Comparison of ENCODE assay signal across 20 cellular contexts in the genomic region with DNA sequence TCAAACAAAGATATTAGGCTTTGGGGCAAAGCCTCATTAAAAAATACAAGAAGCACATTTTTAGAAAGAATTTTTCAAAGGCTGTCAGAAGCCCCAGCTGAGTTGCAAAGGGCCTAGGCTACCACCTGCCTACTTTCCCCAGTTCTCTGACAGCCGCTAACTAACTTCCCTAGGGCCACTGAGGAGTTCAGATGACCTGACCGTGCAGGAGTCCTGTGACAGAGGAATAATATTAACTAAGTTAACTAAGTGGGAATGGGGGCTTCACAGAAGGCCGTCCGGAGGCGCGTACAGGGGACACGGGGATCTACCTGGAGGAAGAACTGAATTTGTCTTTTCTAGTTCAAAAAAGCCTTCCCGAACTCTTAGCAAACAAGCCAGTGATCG. TPM values are rescaled to one million over a fixed set of nuclear protein-coding genes. Genes with fewer than 3 reads are reported as not detected.
DNase-seq lines count a peak whose midpoint lies in the region; ATAC-seq and TF ChIP-seq lines count a peak whose summit lies in the region.
"Had no signal": no experiment of that assay in that cellular context is flagged by ENCODE, and none has a peak within 500 bp of the region (broad histone marks: within the 10 kb centered on the region; RNA-seq: fewer than 3 reads in every experiment).

No MANE protein-coding gene starts in this region.

- peaks cover 72% of the 10 kb centered on the region for H3K27me3 Mint-ChIP-seq in type B pancreatic cell

- H3K4me3 ChIP-seq in cardiac muscle cell = peak overlapping the region; percentile 36
- no peak overlapping the region for H3K4me3 ChIP-seq in heart left ventricle
- H3K4me3 ChIP-seq in foreskin fibroblast (ENCODE audit: low read depth in 1 of 2, low read length in 2 of 2) = peak overlapping the region; percentile 40 to 41
- peak overlapping the region; percentile 52 for H3K4me3 ChIP-seq in neural cell (ENCODE audit: low read length)

- H3K27ac ChIP-seq in cardiac muscle cell (no peak overlapping the region), heart left ventricle (no peak overlapping the region), neural cell (ENCODE audit: low read length) (no peak overlapping the region)
- H3K27ac ChIP-seq: sigmoid colon had no signal

- H4K20me1 ChIP-seq in neural cell (ENCODE audit: insufficient read depth) = no peaks in the 10 kb centered on the region

- DNase-seq in cardiac muscle cell (ENCODE audit: low read depth in 1 of 2, low spot score in 1 of 2) (no peak), heart left ventricle (no peak), foreskin fibroblast (no peak), type B pancreatic cell (ENCODE audit: extremely low spot score, unreplicated experiment) (no peak), mucosa of gallbladder (ENCODE audit: low spot score) (no peak)
- DNase-seq in activated CD8-positive, alpha-beta memory T cell treated with anti-CD3 and anti-CD28 coated beads for 24 hours = no peak
- DNase-seq: activated CD4-positive, alpha-beta T cell treated with anti-CD3 and anti-CD28 coated beads, Interleukin-2, amount 50 U/mL, for 4 hours; dermis blood vessel endothelial cell; hippocampal formation; left ventricle myocardium superior; natural killer cell; NCI-H1092 treated with DMSO at 0.1 percent for 48 hours; NCI-H748 treated with DMSO at 0.1 percent for 48 hours; sigmoid colon had no signal

- no peak overlapping the region for H2AFZ ChIP-seq in neural cell (ENCODE audit: low read depth, low read length)

- H3K4me2 ChIP-seq in neural cell (ENCODE audit: low read length) = no peak overlapping the region

- no peaks in the 10 kb centered on the region for H3K36me3 Mint-ChIP-seq in type B pancreatic cell
- H3K36me3 Mint-ChIP-seq: natural killer cell had no signal

- no peaks in the 10 kb centered on the region for H3K9me3 ChIP-seq in cardiac muscle cell (ENCODE audit: low read depth)
- no peaks in the 10 kb centered on the region for H3K9me3 ChIP-seq in heart left ventricle
- no peaks in the 10 kb centered on the region for H3K9me3 ChIP-seq in neural cell (ENCODE audit: low read length)
- H3K9me3 ChIP-seq: sigmoid colon had no signal

- H3F3A ChIP-seq in neural cell (ENCODE audit: insufficient read depth, low read length, poor library complexity, severe bottlenecking) = no peaks in the 10 kb centered on the region

- H3K4me1 Mint-ChIP-seq in type B pancreatic cell (ENCODE audit: unreplicated experiment) = no peaks in the 10 kb centered on the region
- H3K4me1 Mint-ChIP-seq: natural killer cell had no signal

- TF ChIP-seq RAD21 in neural cell (conservative IDR thresholded peaks at IDR 0.05) = no peak

- H3K9me3 Mint-ChIP-seq in type B pancreatic cell = no peaks in the 10 kb centered on the region
- H3K9me3 Mint-ChIP-seq: activated T-helper 1 cell treated with anti-CD3 and anti-CD28 coated beads, Interleukin-12 subunit alpha, Interleukin-12 subunit beta, Interleukin-2, Interleukin-4 antibody, amounts not matched to agents 30 ng/mL and 10 ng/mL and 1 ng/mL, durations not matched to agents 14 hours and 24 hours and 36 hours; natural killer cell had no signal

- ATAC-seq in heart left ventricle (no peak), HG03280 (IDR thresholded peaks at IDR 0.05; ENCODE audit: unreplicated experiment) (no peak)
- ATAC-seq: HCT116, left ventricle myocardium superior, natural killer cell, Panc1 had no signal

- no peaks in the 10 kb centered on the region for H3K9me2 ChIP-seq in neural cell (ENCODE audit: insufficient read depth, low read length)

- TF ChIP-seq EP300 in neural cell (conservative IDR thresholded peaks at IDR 0.05; ENCODE audit: poor library complexity, severe bottlenecking) = no peak

- H3K9ac ChIP-seq in neural cell (ENCODE audit: low read length) = no peak overlapping the region

- peaks cover 65% of the 10 kb centered on the region for H3K27me3 ChIP-seq in cardiac muscle cell
- peaks cover 0 to 49% (median 31%) of the 10 kb centered on the region in 9 donors for H3K27me3 ChIP-seq in heart left ventricle
- H3K27me3 ChIP-seq in neural cell (ENCODE audit: insufficient read depth, low read depth, low read length) = peaks cover 17% of the 10 kb centered on the region

- peak overlapping the region; percentile 86 for H3K4me3 Mint-ChIP-seq in type B pancreatic cell
- H3K4me3 Mint-ChIP-seq: activated T-helper 1 cell treated with anti-CD3 and anti-CD28 coated beads, Interleukin-12 subunit alpha, Interleukin-12 subunit beta, Interleukin-2, Interleukin-4 antibody, amounts not matched to agents 30 ng/mL and 10 ng/mL and 1 ng/mL, durations not matched to agents 14 hours and 24 hours and 36 hours; natural killer cell had no signal

- WGBS in heart left ventricle, 4 donors = 21 to 28% (median 24%) methylated on average over 9 of the region's 9 CpGs

- TF ChIP-seq POLR2A in heart left ventricle (IDR thresholded peaks at IDR 0.05) = no peak

- intact Hi-C loops in heart left ventricle (cut with DNase I) = no loop called here

- no peaks in the 10 kb centered on the region for H3K79me2 ChIP-seq in neural cell (replicated peaks; ENCODE audit: insufficient read depth, low read length)

- TF ChIP-seq CTCF in cardiac muscle cell (IDR thresholded peaks at IDR 0.05; ENCODE audit: low read depth, low read length) (no peak), heart left ventricle (IDR thresholded peaks at IDR 0.05) (no peak), foreskin fibroblast (IDR thresholded peaks at IDR 0.05; ENCODE audit: low read depth, low read length) (no peak), neural cell (IDR thresholded peaks at IDR 0.05; ENCODE audit: poor library complexity, severe bottlenecking) (no peak), type B pancreatic cell (conservative IDR thresholded peaks at IDR 0.05) (no peak)

- H3K36me3 ChIP-seq in cardiac muscle cell (no peaks in the 10 kb centered on the region), heart left ventricle (no peaks in the 10 kb centered on the region), neural cell (ENCODE audit: insufficient read depth, low read length) (no peaks in the 10 kb centered on the region)
- H3K36me3 ChIP-seq: sigmoid colon had no signal

- H3K4me1 ChIP-seq in cardiac muscle cell (ENCODE audit: low read depth) = no peaks in the 10 kb centered on the region
- peaks cover 0 to 6% (median 0%) of the 10 kb centered on the region in 12 donors for H3K4me1 ChIP-seq in heart left ventricle

- no peak overlapping the region for H3K27ac Mint-ChIP-seq in type B pancreatic cell
- H3K27ac Mint-ChIP-seq: activated T-helper 1 cell treated with anti-CD3 and anti-CD28 coated beads, Interleukin-12 subunit alpha, Interleukin-12 subunit beta, Interleukin-2, Interleukin-4 antibody, amounts not matched to agents 30 ng/mL and 10 ng/mL and 1 ng/mL, durations not matched to agents 14 hours and 24 hours and 36 hours; natural killer cell had no signal

TF ChIP-seq in neural cell, 6 proteins besides CTCF, POLR2A, EP300 and RAD21:
- TF ChIP-seq TAF1 (IDR thresholded peaks at IDR 0.05; ENCODE audit: low read depth) = no peak
- no peak for TF ChIP-seq SMC3 (conservative IDR thresholded peaks at IDR 0.05; ENCODE audit: poor library complexity)
- no peak for TF ChIP-seq EZH2 (IDR thresholded peaks at IDR 0.05; ENCODE audit: borderline replicate concordance, insufficient read depth, low read length, poor library complexity, severe bottlenecking)
- no peak for TF ChIP-seq POLR2AphosphoS5 (IDR thresholded peaks at IDR 0.05)
- no peak for TF ChIP-seq MXI1 (conservative IDR thresholded peaks at IDR 0.05; ENCODE audit: poor library complexity, severe bottlenecking)
- TF ChIP-seq, protein P1, sequence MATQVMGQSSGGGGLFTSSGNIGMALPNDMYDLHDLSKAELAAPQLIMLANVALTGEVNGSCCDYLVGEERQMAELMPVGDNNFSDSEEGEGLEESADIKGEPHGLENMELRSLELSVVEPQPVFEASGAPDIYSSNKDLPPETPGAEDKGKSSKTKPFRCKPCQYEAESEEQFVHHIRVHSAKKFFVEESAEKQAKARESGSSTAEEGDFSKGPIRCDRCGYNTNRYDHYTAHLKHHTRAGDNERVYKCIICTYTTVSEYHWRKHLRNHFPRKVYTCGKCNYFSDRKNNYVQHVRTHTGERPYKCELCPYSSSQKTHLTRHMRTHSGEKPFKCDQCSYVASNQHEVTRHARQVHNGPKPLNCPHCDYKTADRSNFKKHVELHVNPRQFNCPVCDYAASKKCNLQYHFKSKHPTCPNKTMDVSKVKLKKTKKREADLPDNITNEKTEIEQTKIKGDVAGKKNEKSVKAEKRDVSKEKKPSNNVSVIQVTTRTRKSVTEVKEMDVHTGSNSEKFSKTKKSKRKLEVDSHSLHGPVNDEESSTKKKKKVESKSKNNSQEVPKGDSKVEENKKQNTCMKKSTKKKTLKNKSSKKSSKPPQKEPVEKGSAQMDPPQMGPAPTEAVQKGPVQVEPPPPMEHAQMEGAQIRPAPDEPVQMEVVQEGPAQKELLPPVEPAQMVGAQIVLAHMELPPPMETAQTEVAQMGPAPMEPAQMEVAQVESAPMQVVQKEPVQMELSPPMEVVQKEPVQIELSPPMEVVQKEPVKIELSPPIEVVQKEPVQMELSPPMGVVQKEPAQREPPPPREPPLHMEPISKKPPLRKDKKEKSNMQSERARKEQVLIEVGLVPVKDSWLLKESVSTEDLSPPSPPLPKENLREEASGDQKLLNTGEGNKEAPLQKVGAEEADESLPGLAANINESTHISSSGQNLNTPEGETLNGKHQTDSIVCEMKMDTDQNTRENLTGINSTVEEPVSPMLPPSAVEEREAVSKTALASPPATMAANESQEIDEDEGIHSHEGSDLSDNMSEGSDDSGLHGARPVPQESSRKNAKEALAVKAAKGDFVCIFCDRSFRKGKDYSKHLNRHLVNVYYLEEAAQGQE (IDR thresholded peaks at IDR 0.05; ENCODE audit: borderline replicate concordance) = no peak
TF ChIP-seq in neural cell: peak in this region for 0.

RNA-seq across cellular contexts. Expression of a gene that starts 0.9 kb away (rescaled TPM):
- total RNA-seq in cardiac muscle cell = not detected in 2 replicates
- polyA plus RNA-seq in cardiac muscle cell = not detected in 2 replicates
- not detected for total RNA-seq in heart left ventricle
- not detected for polyA plus RNA-seq in heart left ventricle
- not detected in 2 replicates for polyA plus RNA-seq in neural cell
- not detected in 2 replicates for polyA minus RNA-seq in neural cell
- not detected in 2 replicates for total RNA-seq in type B pancreatic cell (ENCODE audit: low replicate concordance)
- not detected for total RNA-seq in mucosa of gallbladder
- total RNA-seq: A673; activated T-helper 1 cell treated with anti-CD3 and anti-CD28 coated beads, Interleukin-12 subunit alpha, Interleukin-12 subunit beta, Interleukin-2, Interleukin-4 antibody, amounts not matched to agents 30 ng/mL and 10 ng/mL and 1 ng/mL, durations not matched to agents 14 hours and 24 hours and 36 hours; dermis blood vessel endothelial cell; left ventricle myocardium superior; natural killer cell had no signal
- polyA plus RNA-seq: sigmoid colon had no signal

Comparison
In these comparisons a context has a peak if more than half of its experiments do, and no peak if none do; other contexts are left out.
1. H3K4me3 ChIP-seq: peak in cardiac muscle cell (single experiment), foreskin fibroblast (2 of 2) and neural cell (single experiment); none in heart left ventricle (0 of 12).